7 cellular contexts compared by ENCODE assay signal in genomic region chr17:16773146-16773522, GRCh38.
DNase-seq lines count a peak whose midpoint lies in the region; ATAC-seq and TF ChIP-seq lines count a peak whose summit lies in the region.
"Not testable (repeated sequence)": the region's sequence is repeated elsewhere in the genome, so short reads cannot be mapped to it uniquely, and the experiment has no call there.

No MANE protein-coding gene starts in this region.

- ATAC-seq in Right ventricle myocardium superior (ENCODE audit: poor library complexity) (peak; percentile 79), left colon (peak; percentile 43), lower lobe of right lung (peak; percentile 78 to 89), sciatic nerve (peak; percentile 81)

- CTCF ChIA-PET in MCF 10A (lab: Yijun Ruan, JAX) = not testable (repeated sequence)

- H3K9me3 Mint-ChIP-seq in MCF 10A (ENCODE audit: unreplicated experiment) = not testable (repeated sequence)

- not testable (repeated sequence) for BruUV-seq in MCF 10A (replicated peaks; lab: Mats Ljungman, UMichigan)

- H3K4me3 ChIP-seq in lower lobe of right lung; thyroid gland (replicated peaks in 1 of 3): not testable (repeated sequence)

- POLR2A ChIA-PET in MCF 10A (lab: Yijun Ruan, JAX) = not testable (repeated sequence)

- intact Hi-C loops in MCF 10A (cut with micrococcal nuclease); Right ventricle myocardium superior (cut with DNase I); left colon (cut with DNase I, micrococcal nuclease); lower lobe of right lung (cut with DNase I); sciatic nerve (cut with DNase I); thyroid gland (cut with DNase I): not testable (repeated sequence)

- not testable (repeated sequence) for H3K36me3 Mint-ChIP-seq in MCF 10A (ENCODE audit: insufficient read depth, unreplicated experiment)

- not testable (repeated sequence) for H3K9me3 ChIP-seq in lower lobe of right lung, thyroid gland

- not testable (repeated sequence) for H3K27ac ChIP-seq in epithelial cell of prostate, lower lobe of right lung
- peak overlapping the region in 1 of 3 donors; percentile 47 for H3K27ac ChIP-seq in thyroid gland

- not testable (repeated sequence) for H3K27me3 ChIP-seq in lower lobe of right lung (ENCODE audit: low read depth); thyroid gland

- DNase-seq in MCF 10A (ENCODE audit: unreplicated experiment) (peak; percentile 37), epithelial cell of prostate (ENCODE audit: low read depth, low spot score) (peak; percentile 8), left colon (peak in 1 of 2 donors; percentile 52), thyroid gland (peak; percentile 67 to 68)
- DNase-seq in Right ventricle myocardium superior; lower lobe of right lung; sciatic nerve (ENCODE audit: low spot score): not testable (repeated sequence)

- not testable (repeated sequence) for H3K27ac Mint-ChIP-seq in MCF 10A (ENCODE audit: low read depth, unreplicated experiment)

- not testable (repeated sequence) for H3K4me1 Mint-ChIP-seq in MCF 10A (ENCODE audit: insufficient read depth, unreplicated experiment)

- TF ChIP-seq POLR2A in thyroid gland (IDR thresholded peaks at IDR 0.05) = not testable (repeated sequence)

- TF ChIP-seq CTCF in MCF 10A (IDR thresholded peaks at IDR 0.05; ENCODE audit: unreplicated experiment); lower lobe of right lung (IDR thresholded peaks at IDR 0.05); thyroid gland (IDR thresholded peaks at IDR 0.05): not testable (repeated sequence)

- not testable (repeated sequence) for H3K4me3 Mint-ChIP-seq in MCF 10A (ENCODE audit: unreplicated experiment)

- not testable (repeated sequence) for H3K36me3 ChIP-seq in lower lobe of right lung, thyroid gland

- H3K4me1 ChIP-seq in lower lobe of right lung, thyroid gland: not testable (repeated sequence)

- WGBS in thyroid gland, 2 donors = no CpG with 5 or more reads among the region's 2 CpGs

- H3K27me3 Mint-ChIP-seq in MCF 10A (ENCODE audit: insufficient read depth, unreplicated experiment) = not testable (repeated sequence)
